Comparison of ENCODE assay signal across 1 cellular context in genomic region chr15:65653781-65654521, GRCh38.
TF ChIP-seq lines count a peak whose summit lies in the region.

No MANE protein-coding gene starts in this region.

TF ChIP-seq in IMR-90, 13 proteins besides CTCF, POLR2A, EP300 and RAD21:
- TF ChIP-seq MAZ (IDR thresholded peaks at IDR 0.05; ENCODE audit: borderline replicate concordance, low read depth, low read length) = no peak
- peak; percentile 81 for TF ChIP-seq CEBPB (IDR thresholded peaks at IDR 0.05; ENCODE audit: low read depth, low read length)
- TF ChIP-seq MAFK (IDR thresholded peaks at IDR 0.05; ENCODE audit: low read depth, low read length) = no peak
